1 cellular context compared by ENCODE assay signal in genomic region chr16:2023098-2023925, GRCh38.
TF ChIP-seq lines count a peak whose summit lies in the region.

No MANE protein-coding gene starts in this region.

TF ChIP-seq in SK-N-SH treated with all-trans-retinoic acid at 6 μM for 48 hours, 23 proteins besides CTCF, POLR2A, EP300 and RAD21 (continued from another document):
- TF ChIP-seq, protein P1, sequence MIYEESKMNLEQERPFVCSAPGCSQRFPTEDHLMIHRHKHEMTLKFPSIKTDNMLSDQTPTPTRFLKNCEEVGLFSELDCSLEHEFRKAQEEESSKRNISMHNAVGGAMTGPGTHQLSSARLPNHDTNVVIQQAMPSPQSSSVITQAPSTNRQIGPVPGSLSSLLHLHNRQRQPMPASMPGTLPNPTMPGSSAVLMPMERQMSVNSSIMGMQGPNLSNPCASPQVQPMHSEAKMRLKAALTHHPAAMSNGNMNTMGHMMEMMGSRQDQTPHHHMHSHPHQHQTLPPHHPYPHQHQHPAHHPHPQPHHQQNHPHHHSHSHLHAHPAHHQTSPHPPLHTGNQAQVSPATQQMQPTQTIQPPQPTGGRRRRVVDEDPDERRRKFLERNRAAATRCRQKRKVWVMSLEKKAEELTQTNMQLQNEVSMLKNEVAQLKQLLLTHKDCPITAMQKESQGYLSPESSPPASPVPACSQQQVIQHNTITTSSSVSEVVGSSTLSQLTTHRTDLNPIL (CRISPR knock-in tag; IDR thresholded peaks at IDR 0.05; ENCODE audit: low read depth), result no peak
- TF ChIP-seq ZNF8 (CRISPR knock-in tag; IDR thresholded peaks at IDR 0.05) (no peak), BACH2 (CRISPR knock-in tag; IDR thresholded peaks at IDR 0.05; ENCODE audit: borderline replicate concordance) (no peak), ISL1 (CRISPR knock-in tag; IDR thresholded peaks at IDR 0.05) (no peak)
